In the genomic region with DNA sequence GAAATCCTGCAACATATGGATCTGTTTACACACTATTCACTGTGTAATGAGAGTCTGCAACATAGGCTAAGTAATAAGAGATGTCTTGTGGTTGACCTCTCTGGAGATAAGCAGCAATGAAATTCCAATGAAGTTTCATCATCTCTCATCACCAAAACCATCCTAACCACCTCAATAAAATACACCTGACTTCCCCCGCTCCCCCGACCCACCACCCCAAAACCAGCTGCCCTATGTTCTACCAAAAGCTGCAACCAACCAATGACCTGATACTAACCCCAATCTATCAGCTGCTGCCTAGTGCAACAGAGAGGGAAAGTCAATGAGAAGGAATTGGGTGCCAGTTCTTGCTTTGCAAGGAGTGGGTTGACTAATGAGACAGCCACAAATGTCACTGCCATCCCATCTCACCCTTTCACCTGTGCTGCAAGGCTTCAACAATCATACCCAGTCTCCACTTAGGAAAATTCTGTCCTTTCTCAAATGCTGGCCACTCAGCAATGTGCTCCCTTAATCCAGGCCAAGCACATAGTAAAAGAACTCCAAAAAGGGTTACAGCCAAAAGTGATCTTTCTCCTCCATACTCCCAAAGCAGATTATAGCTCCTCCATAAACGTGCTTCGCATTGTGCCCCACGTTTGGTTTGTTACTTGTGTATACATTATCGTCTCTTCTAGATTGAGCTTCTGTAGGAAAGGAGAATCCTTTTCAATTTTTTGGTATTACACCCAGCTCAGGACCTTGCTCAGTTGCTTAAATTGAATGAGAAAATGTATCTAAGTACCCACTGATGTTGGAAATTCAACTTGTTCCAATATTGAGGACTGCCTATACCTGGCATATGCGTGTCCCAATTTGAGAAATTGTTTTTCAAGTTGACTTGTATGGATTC, we compare ENCODE assay signal across 12 cellular contexts.
DNase-seq lines count a peak whose midpoint lies in the region; ATAC-seq and TF ChIP-seq lines count a peak whose summit lies in the region.
"Had no signal": no experiment of that assay in that cellular context is flagged by ENCODE, and none has a peak within 500 bp of the region (broad histone marks: within the 10 kb centered on the region; RNA-seq: fewer than 3 reads in every experiment).

No MANE protein-coding gene starts in this region.

- H3K27me3 ChIP-seq in OCI-LY3 (ENCODE audit: low read depth, low read length), result no peaks in the 10 kb centered on the region

- no peak overlapping the region for H2AFZ ChIP-seq in OCI-LY3 (ENCODE audit: low read depth, low read length)

- H3K9ac ChIP-seq in OCI-LY3 (ENCODE audit: low read length), result peak overlapping the region; percentile 20; the same call in 1 of the 2 replicates

- ATAC-seq in HG02588 (IDR thresholded peaks at IDR 0.05; ENCODE audit: unreplicated experiment), result peak; percentile 26
- ATAC-seq: A549 had no signal

- peak overlapping the region; percentile 98 for H3K27ac ChIP-seq in OCI-LY3 (ENCODE audit: low read length)
- H3K27ac ChIP-seq: A549, thoracic aorta had no signal

- peaks cover 29% of the 10 kb centered on the region for H3K79me2 ChIP-seq in OCI-LY3 (ENCODE audit: low read length)

- DNase-seq in NCI-H2196 treated with DMSO at 0.1 percent for 48 hours (lab: John Stamatoyannopoulos, UW; ENCODE audit: unreplicated experiment), result peak; percentile 8
- DNase-seq in NCI-H2196 (lab: John Stamatoyannopoulos, UW; ENCODE audit: unreplicated experiment), result no peak
- peak; percentile 67 for DNase-seq in stimulated activated CD4-positive, alpha-beta T cell treated with anti-CD3 and anti-CD28 coated beads, Interleukin-4, amount 100 ng/mL, for 1 hour
- no peak for DNase-seq in NCI-H69 (lab: John Stamatoyannopoulos, UW)
- DNase-seq in NCI-H2227 treated with DMSO at 0.1 percent for 48 hours (lab: John Stamatoyannopoulos, UW), result no peak
- no peak for DNase-seq in T-helper 9 cell
- DNase-seq: glutamatergic neuron, NCI-H82 had no signal

- no peak overlapping the region for H3K4me3 ChIP-seq in OCI-LY3 (ENCODE audit: low read length)
- H3K4me3 ChIP-seq: A549, thoracic aorta had no signal

- peaks cover 33% of the 10 kb centered on the region for H3K36me3 ChIP-seq in OCI-LY3 (replicated peaks; ENCODE audit: low read depth, low read length)

- peaks cover 61% of the 10 kb centered on the region for H3K4me1 ChIP-seq in OCI-LY3 (ENCODE audit: low read length)

- no peak overlapping the region for H3K4me2 ChIP-seq in OCI-LY3 (ENCODE audit: low read length)
- H3K4me2 ChIP-seq: A549 had no signal

- no peaks in the 10 kb centered on the region for H3K9me3 ChIP-seq in OCI-LY3 (ENCODE audit: insufficient read depth, low read length)
- H3K9me3 ChIP-seq: A549, thoracic aorta had no signal

- peaks cover 13% of the 10 kb centered on the region for H4K20me1 ChIP-seq in OCI-LY3 (ENCODE audit: insufficient read depth, low read length)

- no peak for TF ChIP-seq CTCF in OCI-LY3 (IDR thresholded peaks at IDR 0.05; ENCODE audit: low read depth, low read length)

Comparison
In these comparisons a context has a peak if more than half of its experiments do, and no peak if none do; other contexts are left out.
1. DNase-seq: peak in NCI-H2196 treated with DMSO at 0.1 percent for 48 hours (single experiment) and stimulated activated CD4-positive, alpha-beta T cell treated with anti-CD3 and anti-CD28 coated beads, Interleukin-4, amount 100 ng/mL, for 1 hour (single experiment); none in NCI-H2196 (single experiment), NCI-H69 (single experiment), NCI-H2227 treated with DMSO at 0.1 percent for 48 hours (single experiment) and T-helper 9 cell (single experiment).